9 cellular contexts compared by ENCODE assay signal in genomic region chr1:244163861-244164562, GRCh38.
DNase-seq lines count a peak whose midpoint lies in the region; ATAC-seq lines count a peak whose summit lies in the region.
"Had no signal": no experiment of that assay in that cellular context is flagged by ENCODE, and none has a peak within 500 bp of the region (broad histone marks: within the 10 kb centered on the region; RNA-seq: fewer than 3 reads in every experiment).

No MANE protein-coding gene starts in this region.

- H3K36me3 ChIP-seq in subcutaneous abdominal adipose tissue (ENCODE audit: control insufficient read depth in 5 of 5, insufficient read depth in 5 of 5, low read length in 5 of 5), result no peaks in the 10 kb centered on the region

- DNase-seq in HT-29 (ENCODE audit: low spot score), result peak; percentile 74
- peak; percentile 98 for DNase-seq in amniotic epithelial cell (ENCODE audit: low read depth)
- peak; percentile 85 for DNase-seq in hepatic stellate cell (ENCODE audit: low spot score)
- no peak for DNase-seq in NCI-H524 treated with DMSO at 0.1 percent for 48 hours (lab: John Stamatoyannopoulos, UW)
- DNase-seq in inferior parietal cortex (ENCODE audit: extremely low spot score), result no peak
- DNase-seq in SHP77 treated with DMSO at 0.1 percent for 48 hours (lab: John Stamatoyannopoulos, UW), result no peak
- DNase-seq: naive thymus-derived CD8-positive, alpha-beta T cell had no signal

- H3K27me3 ChIP-seq in subcutaneous abdominal adipose tissue (ENCODE audit: control insufficient read depth in 5 of 5, insufficient read depth in 4 of 5, low read length in 5 of 5), result no peaks in the 10 kb centered on the region

- no peaks in the 10 kb centered on the region for H3K9me3 ChIP-seq in subcutaneous abdominal adipose tissue (ENCODE audit: control insufficient read depth in 5 of 5, low read length in 5 of 5)

- H3K4me1 ChIP-seq in subcutaneous abdominal adipose tissue (ENCODE audit: control insufficient read depth in 5 of 5, insufficient read depth in 5 of 5, low read length in 5 of 5), result peaks cover 0 to 18% (median 0%) of the 10 kb centered on the region in 5 donors

- no peak overlapping the region for H3K4me3 ChIP-seq in subcutaneous abdominal adipose tissue (ENCODE audit: low read depth in 1 of 5, low read length in 5 of 5)

- H3K9ac ChIP-seq in subcutaneous abdominal adipose tissue (ENCODE audit: low read length in 5 of 5), result no peak overlapping the region

- ATAC-seq in HG03342 (IDR thresholded peaks at IDR 0.05; ENCODE audit: unreplicated experiment), result no peak
- ATAC-seq: naive thymus-derived CD8-positive, alpha-beta T cell had no signal

- H3K27ac ChIP-seq in subcutaneous abdominal adipose tissue (ENCODE audit: low read depth, low read length), result peak overlapping the region; percentile 40

Comparison
In these comparisons a context has a peak if more than half of its experiments do, and no peak if none do; other contexts are left out.
1. DNase-seq: peak in HT-29 (single experiment), amniotic epithelial cell (single experiment) and hepatic stellate cell (single experiment); none in NCI-H524 treated with DMSO at 0.1 percent for 48 hours (single experiment), inferior parietal cortex (single experiment) and SHP77 treated with DMSO at 0.1 percent for 48 hours (single experiment).